In genomic region chr2:51707625-51708024, GRCh38 we compare ENCODE assay signal across 8 cellular contexts.
"Had no signal": no experiment of that assay in that cellular context is flagged by ENCODE, and none has a peak within 500 bp of the region (broad histone marks: within the 10 kb centered on the region; RNA-seq: fewer than 3 reads in every experiment).

No MANE protein-coding gene starts in this region.

- H3K9me3 Mint-ChIP-seq: H9 had no signal

- H3K36me3 Mint-ChIP-seq: IgD-negative memory B cell had no signal

- FAIRE-seq: H1, H54, HTR-8/SVneo had no signal

- H3K27ac ChIP-seq: GM23248 had no signal

- H3K27me3 Mint-ChIP-seq: IgD-negative memory B cell had no signal

- H3K4me1 Mint-ChIP-seq: IgD-negative memory B cell had no signal

- H3K9ac ChIP-seq: GM23248 had no signal

- H2AFZ ChIP-seq: GM23248 had no signal

- H3K4me3 Mint-ChIP-seq: H9, IgD-negative memory B cell had no signal

- H3K4me3 ChIP-seq: GM23248 had no signal

- H3K27ac Mint-ChIP-seq: H9, IgD-negative memory B cell had no signal

- DNase-seq: GM23248, H9, HCEC 1CT, KG1 had no signal
